ENCODE assay signal across 7 cellular contexts in genomic region chr7:73193991-73194390, GRCh38.
DNase-seq lines count a peak whose midpoint lies in the region; ATAC-seq and TF ChIP-seq lines count a peak whose summit lies in the region.
"Not testable (repeated sequence)": the region's sequence is repeated elsewhere in the genome, so short reads cannot be mapped to it uniquely, and the experiment has no call there.

No MANE protein-coding gene starts in this region.

- WGBS in spleen, 5 donors, result 90 to 100% (median 97%) methylated on average over 5 to 8 of the region's 10 CpGs; no CpG with 5 or more reads in 1 of the 5 donors

- DNase-seq in activated effector memory CD4-positive, alpha-beta T cell treated with anti-CD3 and anti-CD28 coated beads, Interleukin-2, amount 50 U/mL, for 16 hours, result peak; percentile 16
- peak; percentile 49 for DNase-seq in cardiac septum (ENCODE audit: low spot score)
- peak; percentile 15 for DNase-seq in left ventricle myocardium superior
- peak; percentile 75 for DNase-seq in mesenteric fat pad (ENCODE audit: low spot score)
- DNase-seq in posterior vena cava (ENCODE audit: low spot score), result peak; percentile 7
- peak; percentile 14 for DNase-seq in spleen
- peak; percentile 25 for DNase-seq in upper lobe of right lung

- peaks cover 0 to 10% (median 0%) of the 10 kb centered on the region in 6 donors for H3K36me3 ChIP-seq in spleen
- H3K36me3 ChIP-seq in upper lobe of right lung, result not testable (repeated sequence)

- not testable (repeated sequence) for H3K27ac ChIP-seq in spleen, upper lobe of right lung

- not testable (repeated sequence) for ATAC-seq in left ventricle myocardium superior, upper lobe of right lung

- not testable (repeated sequence) for TF ChIP-seq POLR2A in spleen (IDR thresholded peaks at IDR 0.05)

- not testable (repeated sequence) for H3K27me3 ChIP-seq in spleen (replicated peaks in 1 of 7); upper lobe of right lung

- H3K9me3 ChIP-seq in spleen, upper lobe of right lung: not testable (repeated sequence)

- not testable (repeated sequence) for TF ChIP-seq CTCF in spleen (IDR thresholded peaks at IDR 0.05 in 8 of 11, conservative IDR thresholded peaks at IDR 0.05 in 3 of 11); upper lobe of right lung (IDR thresholded peaks at IDR 0.05)

- not testable (repeated sequence) for H3K4me1 ChIP-seq in spleen, upper lobe of right lung

- intact Hi-C loops in cardiac septum (cut with DNase I); left ventricle myocardium superior (cut with micrococcal nuclease); posterior vena cava (cut with DNase I); spleen (cut with DNase I; ENCODE audit: low total_unique reads); upper lobe of right lung (cut with DNase I): not testable (repeated sequence)

- H3K4me3 ChIP-seq in spleen, upper lobe of right lung: not testable (repeated sequence)

Comparison
In these comparisons a context has a peak if more than half of its experiments do, and no peak if none do; other contexts are left out.
1. DNase-seq: peak in every context shown above with its lines; median percentile 75 in mesenteric fat pad; 49 in cardiac septum; 25 in upper lobe of right lung; 16 in activated effector memory CD4-positive, alpha-beta T cell treated with anti-CD3 and anti-CD28 coated beads, Interleukin-2, amount 50 U/mL, for 16 hours; 15 in left ventricle myocardium superior; 14 in spleen; 7 in posterior vena cava.